Comparison of ENCODE assay signal across 25 cellular contexts in the genomic region with DNA sequence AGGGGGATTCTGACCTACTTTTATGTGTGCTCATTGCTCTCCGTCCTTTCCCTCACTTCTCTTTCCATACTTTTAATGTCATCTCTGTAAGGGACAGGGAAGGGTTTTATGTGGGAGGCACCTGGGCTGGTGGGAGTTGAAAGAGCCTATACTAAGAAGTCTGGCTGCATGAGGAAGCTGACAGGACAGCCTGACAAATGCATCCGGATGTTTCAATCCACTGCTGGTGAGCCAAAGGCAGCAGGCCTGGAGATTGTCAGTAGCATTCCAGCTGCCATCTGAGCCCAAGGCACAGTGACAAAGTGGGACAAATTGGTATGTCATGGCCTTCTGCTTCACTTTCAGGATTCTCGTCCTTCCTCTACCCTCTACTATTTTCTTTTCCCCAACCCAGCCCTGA.
"Had no signal": no experiment of that assay in that cellular context is flagged by ENCODE, and none has a peak within 500 bp of the region (broad histone marks: within the 10 kb centered on the region; RNA-seq: fewer than 3 reads in every experiment).

No MANE protein-coding gene starts in this region.

- H3K27me3 Mint-ChIP-seq: progenitor cell of endocrine pancreas had no signal

- ATAC-seq: gastrocnemius medialis; left cardiac atrium; lower lobe of right lung; mucosa of descending colon; natural killer cell treated with Interleukin-12 subunit alpha and Interleukin-12 subunit beta and Interleukin-15 and Interleukin-18, amount 100 ng/mL, for 72 hours; pancreas; sciatic nerve; stimulated activated naive CD8-positive, alpha-beta T cell treated with anti-CD3 and anti-CD28 coated beads, Interleukin-15, amount 100 ng/mL, for 72 hours had no signal

- H3K4me1 Mint-ChIP-seq: naive B cell; neural crest cell; stimulated activated naive CD8-positive, alpha-beta T cell treated with anti-CD3 and anti-CD28 coated beads, Interleukin-15, amount 100 ng/mL, for 72 hours had no signal

- H3K4me3 Mint-ChIP-seq: naive B cell; natural killer cell treated with Interleukin-12 subunit alpha and Interleukin-12 subunit beta and Interleukin-15 and Interleukin-18, amount 100 ng/mL, for 72 hours; neural crest cell; stimulated activated naive CD8-positive, alpha-beta T cell treated with anti-CD3 and anti-CD28 coated beads, Interleukin-15, amount 100 ng/mL, for 72 hours had no signal

- H3K36me3 Mint-ChIP-seq: naive B cell; natural killer cell treated with Interleukin-12 subunit alpha and Interleukin-12 subunit beta and Interleukin-15 and Interleukin-18, amount 100 ng/mL, for 72 hours had no signal

- H3K9me3 Mint-ChIP-seq: natural killer cell treated with Interleukin-12 subunit alpha and Interleukin-12 subunit beta and Interleukin-15 and Interleukin-18, amount 100 ng/mL, for 72 hours; neural crest cell; stimulated activated naive CD8-positive, alpha-beta T cell treated with anti-CD3 and anti-CD28 coated beads, Interleukin-15, amount 100 ng/mL, for 72 hours had no signal

- DNase-seq: dorsolateral prefrontal cortex; effector CD4-positive, alpha-beta T cell; foreskin fibroblast; gastrocnemius medialis; left cardiac atrium; left ventricle myocardium inferior; lower lobe of right lung; mucosa of descending colon; naive B cell; pancreas; stimulated activated CD4-positive, alpha-beta T cell treated with anti-CD3 and anti-CD28 coated beads, Interleukin-12 subunit alpha, Interleukin-12 subunit beta, amount 100 ng/mL, for 4 hours; stimulated activated CD4-positive, alpha-beta T cell treated with anti-CD3 and anti-CD28 coated beads, Interleukin-1b, Interleukin-23, amount 100 ng/mL, for 48 hours; stimulated activated CD4-positive, alpha-beta T cell treated with anti-CD3 and anti-CD28 coated beads, Interleukin-4, amount 100 ng/mL, for 1 hour; stimulated activated CD8-positive, alpha-beta memory T cell treated with anti-CD3 and anti-CD28 coated beads, Interleukin-4, amount 100 ng/mL, for 48 hours; stimulated activated naive CD4-positive, alpha-beta T cell; stimulated activated naive CD8-positive, alpha-beta T cell treated with anti-CD3 and anti-CD28 coated beads, Interleukin-15, amount 100 ng/mL, for 72 hours; transverse colon had no signal

- H3K27ac Mint-ChIP-seq: natural killer cell treated with Interleukin-12 subunit alpha and Interleukin-12 subunit beta and Interleukin-15 and Interleukin-18, amount 100 ng/mL, for 72 hours had no signal

- H3K9me3 ChIP-seq: gastrocnemius medialis, left ventricle myocardium inferior, lower lobe of right lung, mucosa of descending colon, neutrophil, pancreas, right atrium auricular region, suprapubic skin, transverse colon, vagina had no signal
